ENCODE assay signal across 15 cellular contexts in genomic region chr2:187995556-187995955, GRCh38.
A peak's percentile ranks its signal among the peaks of the same experiment; 100 is the strongest.
DNase-seq lines count a peak whose midpoint lies in the region; ATAC-seq, FAIRE-seq and TF ChIP-seq lines count a peak whose summit lies in the region.
"Had no signal": no experiment of that assay in that cellular context is flagged by ENCODE, and none has a peak within 500 bp of the region (broad histone marks: within the 10 kb centered on the region; RNA-seq: fewer than 3 reads in every experiment).

No MANE protein-coding gene starts in this region.

- H3K4me1 ChIP-seq in H9 (ENCODE audit: insufficient read depth, low read length): peaks cover 19% of the 10 kb centered on the region
- no peaks in the 10 kb centered on the region for H3K4me1 ChIP-seq in K562 (replicated peaks in 1 of 2; ENCODE audit: control insufficient read depth in 2 of 2, insufficient read depth in 2 of 2, low read length in 2 of 2)
- H3K4me1 ChIP-seq: A549 had no signal

- H3K27me3 ChIP-seq in H9 (ENCODE audit: insufficient read depth, low read length): no peaks in the 10 kb centered on the region
- no peaks in the 10 kb centered on the region; a peak in 1 of 5 replicates for H3K27me3 ChIP-seq in K562 (ENCODE audit: control insufficient read depth in 2 of 2, insufficient read depth in 2 of 2, low read length in 2 of 2)
- H3K27me3 ChIP-seq: BE2C had no signal

- H3K9me3 Mint-ChIP-seq in H9: no peaks in the 10 kb centered on the region

- no peaks in the 10 kb centered on the region for H3K79me1 ChIP-seq in H9 (ENCODE audit: insufficient read depth, low read depth, low read length, poor library complexity, severe bottlenecking)

- H3K36me3 Mint-ChIP-seq in H9 (ENCODE audit: insufficient read depth in 1 of 3, low read depth in 3 of 3): no peaks in the 10 kb centered on the region
- H3K36me3 Mint-ChIP-seq: CD4-positive, alpha-beta memory T cell had no signal

- H3K9ac ChIP-seq in H9 (ENCODE audit: extremely low read depth, insufficient read length, low read length): no peak overlapping the region
- H3K9ac ChIP-seq in K562 (ENCODE audit: insufficient read depth in 1 of 2, low read depth in 2 of 2, low read length in 2 of 2): no peak overlapping the region

- H3K36me3 ChIP-seq in K562 (ENCODE audit: control insufficient read depth, insufficient read depth, low read length): no peaks in the 10 kb centered on the region
- H3K36me3 ChIP-seq: BE2C had no signal

- H2BK20ac ChIP-seq in H9 (ENCODE audit: low read depth, low read length, poor library complexity, severe bottlenecking): no peak overlapping the region

- H3K4me3 Mint-ChIP-seq in H9: no peak overlapping the region
- H3K4me3 Mint-ChIP-seq: CD4-positive, alpha-beta memory T cell had no signal

- WGBS in H9 (ENCODE audit: extremely low coverage, insufficient read length, low lambda C conversion rate): no CpG with 5 or more reads among the region's 6 CpGs
- WGBS in K562 (ENCODE audit: insufficient coverage, low coverage, missing lambda C conversion rate): 0% methylated on average over 5 of the region's 6 CpGs

- H3K23ac ChIP-seq in H9 (ENCODE audit: insufficient read length, low read depth, low read length): no peak overlapping the region

- no peak overlapping the region for H3K56ac ChIP-seq in H9 (ENCODE audit: insufficient read length, low read depth, low read length)

- in situ Hi-C loops in K562 (cut with MboI): no loop called here

- no peaks in the 10 kb centered on the region for H3K23me2 ChIP-seq in H9 (ENCODE audit: insufficient read length, low read depth, low read length, poor library complexity, severe bottlenecking)

- no peak for TF ChIP-seq RAD21 in K562 (CRISPR knock-in tag; conservative IDR thresholded peaks at IDR 0.05 in 1 of 2, IDR thresholded peaks at IDR 0.05 in 1 of 2)

- H4K20me1 ChIP-seq in H9 (ENCODE audit: control insufficient read depth, insufficient read depth, insufficient read length) (no peaks in the 10 kb centered on the region), K562 (replicated peaks; ENCODE audit: control insufficient read depth, insufficient read depth, low read length) (no peaks in the 10 kb centered on the region)

- no peak for TF ChIP-seq CTCF in GM12865 (IDR thresholded peaks at IDR 0.05; ENCODE audit: insufficient read depth, low read depth, low read length, missing control alignments)
- no peak for TF ChIP-seq CTCF in H9 (conservative IDR thresholded peaks at IDR 0.05)
- TF ChIP-seq CTCF in K562 (IDR thresholded peaks at IDR 0.05 in 2 of 3, conservative IDR thresholded peaks at IDR 0.05 in 1 of 3; ENCODE audit: insufficient read depth in 2 of 3, low read depth in 1 of 3, low read length in 3 of 3): no peak

- FAIRE-seq in K562 (lab: Jason Lieb, UNC): no peak
- FAIRE-seq: A549, H1 had no signal

- no peak overlapping the region for H3K18ac ChIP-seq in H9 (ENCODE audit: insufficient read length, low read depth, low read length)

- TF ChIP-seq POLR2A in K562 (conservative IDR thresholded peaks at IDR 0.05): no peak

- intact Hi-C loops in K562 (cut with micrococcal nuclease): no loop called here

- H3K4me3 ChIP-seq in GM12865 (ENCODE audit: low read depth, low read length): no peak overlapping the region
- no peak overlapping the region for H3K4me3 ChIP-seq in K562
- H3K4me3 ChIP-seq: A549 had no signal

- H2BK12ac ChIP-seq in H9 (ENCODE audit: insufficient read length, low read depth, low read length): no peak overlapping the region

- POLR2A ChIA-PET in K562 (lab: Yijun Ruan, JAX): interaction anchor here (0.6 kb wide), 1 partner anchor 70 kb away, joined by 3 read pairs; no protein-coding TSS in a partner anchor

- H3K27ac ChIP-seq in H9 (ENCODE audit: insufficient read length, low read depth, low read length) (no peak overlapping the region), K562 (ENCODE audit: extremely low read depth, low read depth, low read length) (no peak overlapping the region)
- H3K27ac ChIP-seq: A549, C4-2B had no signal

- no peak overlapping the region for H2BK15ac ChIP-seq in H9 (ENCODE audit: low read depth, low read length)

- H3K9me1 ChIP-seq in K562 (ENCODE audit: control insufficient read depth, insufficient read depth, low read length): no peaks in the 10 kb centered on the region

- H3K27me3 Mint-ChIP-seq in H9 (ENCODE audit: low read depth): no peaks in the 10 kb centered on the region
- H3K27me3 Mint-ChIP-seq: CD4-positive, alpha-beta memory T cell had no signal

- no peak overlapping the region for H2AK5ac ChIP-seq in H9 (ENCODE audit: insufficient read length, low read length)

- no peak overlapping the region for H4K91ac ChIP-seq in H9 (ENCODE audit: insufficient read length, low read depth, low read length)

- H3K4me2 ChIP-seq in H9 (ENCODE audit: insufficient read depth, insufficient read length, low read length): no peak overlapping the region
- no peak overlapping the region for H3K4me2 ChIP-seq in K562 (ENCODE audit: insufficient read depth, low read length)
- H3K4me2 ChIP-seq: A549 had no signal

- no peak overlapping the region for H4K5ac ChIP-seq in H9 (ENCODE audit: insufficient read length, low read depth, low read length)

- H2BK120ac ChIP-seq in H9 (ENCODE audit: low read depth, low read length, poor library complexity, severe bottlenecking): no peak overlapping the region

- ATAC-seq in K562 (no peak), HG03442 (IDR thresholded peaks at IDR 0.05; ENCODE audit: unreplicated experiment) (no peak), GM18858 (IDR thresholded peaks at IDR 0.05; ENCODE audit: unreplicated experiment) (no peak)
- ATAC-seq: HCT116 had no signal

- no peak overlapping the region for H3K14ac ChIP-seq in H9 (ENCODE audit: insufficient read depth, low read length)

- H3K4me1 Mint-ChIP-seq in H9: peaks cover 57 to 77% of the 10 kb centered on the region in 2 experiments

- no peak overlapping the region for H4K8ac ChIP-seq in H9 (replicated peaks; ENCODE audit: insufficient read length, low read depth, low read length)

- no TSS peak for BruUV-seq in K562 (replicated peaks; lab: Mats Ljungman, UMichigan)

- H2AFZ ChIP-seq in H9 (ENCODE audit: low read length): no peak overlapping the region
- no peak overlapping the region for H2AFZ ChIP-seq in K562 (ENCODE audit: low read depth, low read length)

- H3K9me3 ChIP-seq in H9 (ENCODE audit: control insufficient read depth, low read depth, low read length) (no peaks in the 10 kb centered on the region), K562 (replicated peaks; ENCODE audit: control insufficient read depth, insufficient read depth, low read depth, low read length) (no peaks in the 10 kb centered on the region)
- H3K9me3 ChIP-seq: A549, BE2C had no signal

- DNase-seq in GM12865 (ENCODE audit: low read depth) (peak; percentile 12), H9 (peak; percentile 53), K562 (ENCODE audit: extremely low read depth in 1 of 4, low spot score in 3 of 4) (no peak)
- DNase-seq in NK-92 treated with Interleukin-12 subunit alpha and Interleukin-12 subunit beta, amount 100 ng/mL, for 24 hours (lab: John Stamatoyannopoulos, UW): no peak
- DNase-seq: CD4-positive, alpha-beta memory T cell; DMS79; GF-D8; KG1 had no signal

- no peak overlapping the region for H3T11ph ChIP-seq in H9 (ENCODE audit: low read length)

- H2BK5ac ChIP-seq in H9 (ENCODE audit: insufficient read length, low read length): no peak overlapping the region

- H3K79me2 ChIP-seq in H9 (ENCODE audit: insufficient read depth, low read length) (no peaks in the 10 kb centered on the region; the same call in 1 of the 2 replicates), K562 (ENCODE audit: control insufficient read depth, insufficient read depth, low read length) (no peaks in the 10 kb centered on the region)

- CTCF ChIA-PET in K562 (lab: Yijun Ruan, JAX; ENCODE audit: low intra/inter-chr PET ratio): no interaction called here

- TF ChIP-seq EP300 in K562 (IDR thresholded peaks at IDR 0.05; ENCODE audit: low read length): no peak

- peak overlapping the region in 2 of 3 experiments; percentile 10 to 36; a peak in 1 of 7 replicates for H3K27ac Mint-ChIP-seq in H9
- H3K27ac Mint-ChIP-seq: CD4-positive, alpha-beta memory T cell had no signal

- H3K4ac ChIP-seq in H9 (ENCODE audit: low read depth, low read length): no peak overlapping the region

TF ChIP-seq in K562, 482 proteins besides CTCF, POLR2A, EP300 and RAD21:
- 0 out of 2 replicates have a peak, but pooled peaks have one; percentile 35 for TF ChIP-seq PKNOX1 (IDR thresholded peaks at IDR 0.05)
- TF ChIP-seq ELK1 (CRISPR knock-in tag; IDR thresholded peaks at IDR 0.05): no peak
- no peak for TF ChIP-seq SIX5 (IDR thresholded peaks at IDR 0.05; ENCODE audit: borderline replicate concordance in 1 of 2, insufficient read depth in 1 of 2, low read depth in 1 of 2, low read length in 2 of 2)
- TF ChIP-seq E2F1 (CRISPR knock-in tag; IDR thresholded peaks at IDR 0.05): no peak

Comparison
In these comparisons a context has a peak if more than half of its experiments do, and no peak if none do; other contexts are left out.
1. DNase-seq: peak in GM12865 (single experiment) and H9 (single experiment); none in K562 (0 of 4) and NK-92 treated with Interleukin-12 subunit alpha and Interleukin-12 subunit beta, amount 100 ng/mL, for 24 hours (single experiment).